8 cellular contexts compared by ENCODE assay signal in the genomic region with DNA sequence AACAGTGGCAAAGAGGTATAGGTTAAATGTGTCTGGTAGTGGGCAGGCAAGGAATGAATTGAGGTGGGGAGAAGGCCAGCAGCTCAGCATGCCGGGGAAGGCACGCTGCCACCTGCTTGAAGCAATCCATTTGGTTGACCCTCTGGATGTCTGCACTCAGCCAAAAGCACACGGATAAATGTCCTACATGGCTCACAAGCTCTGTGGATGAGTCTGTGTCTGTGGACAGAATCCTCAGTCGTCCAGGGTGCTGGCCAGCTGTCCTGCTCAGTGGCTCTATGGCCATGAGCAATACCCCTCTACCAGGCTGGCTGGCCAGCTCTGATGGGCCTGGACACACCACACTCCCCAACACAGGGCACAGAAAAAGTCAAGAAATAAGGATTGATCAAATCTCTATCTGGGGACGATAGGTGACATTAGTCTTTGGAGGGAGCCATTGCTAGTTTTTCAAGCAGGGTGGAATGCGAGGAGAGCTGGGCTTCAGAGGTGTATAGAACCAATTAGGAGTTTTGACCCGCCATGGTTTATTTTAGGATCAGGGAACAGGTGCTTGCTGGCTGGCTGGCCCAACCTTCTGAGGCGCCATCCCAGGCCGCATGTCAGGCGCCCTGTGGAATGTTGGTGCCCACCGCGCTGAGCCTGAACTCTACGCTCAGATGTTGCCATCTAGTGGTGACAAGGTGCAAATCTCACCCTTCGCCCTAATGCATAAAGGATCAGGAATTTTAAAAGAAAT.
DNase-seq lines count a peak whose midpoint lies in the region; ATAC-seq, FAIRE-seq and TF ChIP-seq lines count a peak whose summit lies in the region.

No MANE protein-coding gene starts in this region.

- CTCF ChIA-PET in BJ (lab: Yijun Ruan, JAX), result interaction anchor here (0.5 to 7.2 kb wide), 18 partner anchors 11 to 1197 kb away, joined by 3 to 72 read pairs (median 3); partner anchors contain the start of gene IGFBP3

- no peaks in the 10 kb centered on the region for H3K27me3 ChIP-seq in BJ (ENCODE audit: control insufficient read depth, insufficient read depth, low read length)
- H3K27me3 ChIP-seq in small intestine (ENCODE audit: control insufficient read depth in 2 of 2, insufficient read depth in 2 of 2, low read length in 2 of 2), result no peaks in the 10 kb centered on the region

- H3K4me3 ChIP-seq in BJ (ENCODE audit: low read depth, low read length), result no peak overlapping the region
- H3K4me3 ChIP-seq in small intestine (ENCODE audit: low read depth in 1 of 2, low read length in 2 of 2), result no peak overlapping the region

- peak; percentile 84 for TF ChIP-seq CTCF in BJ (IDR thresholded peaks at IDR 0.05; ENCODE audit: insufficient read depth, low read depth, low read length)
- peak; percentile 72 for TF ChIP-seq CTCF in GM12874 (IDR thresholded peaks at IDR 0.05; ENCODE audit: insufficient read depth, low read depth, low read length)

- no peak overlapping the region for H3K27ac ChIP-seq in small intestine (ENCODE audit: low read depth in 1 of 2, low read length in 1 of 2)

- H3K9me3 ChIP-seq in small intestine (ENCODE audit: control insufficient read depth, low read depth), result no peaks in the 10 kb centered on the region

- DNase-seq in BJ (ENCODE audit: low read depth) (no peak), NCI-H510A (lab: John Stamatoyannopoulos, UW) (peak; percentile 2), astrocyte of the hippocampus (ENCODE audit: low read depth, low spot score) (peak; percentile 87), hippocampal formation (lab: John Stamatoyannopoulos, UW) (peak; percentile 42 to 43), small intestine (peak; percentile 30), activated gamma-delta T cell (lab: John Stamatoyannopoulos, UW) (no peak)

- POLR2A ChIA-PET in BJ (lab: Charles Lee), result interaction anchor here (0.6 kb wide), 1 partner anchor 155 kb away, joined by 4 read pairs; no protein-coding TSS in a partner anchor

- H3K4me1 ChIP-seq in small intestine (ENCODE audit: control insufficient read depth in 2 of 2, insufficient read depth in 1 of 2, low read depth in 1 of 2, low read length in 1 of 2), result no peaks in the 10 kb centered on the region

- no peak for FAIRE-seq in small intestine (lab: Jason Lieb, UNC)

- ATAC-seq in HG02885 (IDR thresholded peaks at IDR 0.05; ENCODE audit: poor library complexity, unreplicated experiment), result peak; percentile 82

- 37 to 42% (median 41%) methylated on average over 14 of the region's 14 CpGs for WGBS in small intestine, 3 donors

- H3K36me3 ChIP-seq in BJ (ENCODE audit: control insufficient read depth, insufficient read depth, low read length) (no peaks in the 10 kb centered on the region), small intestine (ENCODE audit: control insufficient read depth in 2 of 2, insufficient read depth in 2 of 2, low read length in 2 of 2) (no peaks in the 10 kb centered on the region)

Comparison
In these comparisons a context has a peak if more than half of its experiments do, and no peak if none do; other contexts are left out.
1. DNase-seq: peak in NCI-H510A (single experiment), astrocyte of the hippocampus (single experiment), hippocampal formation (2 of 2) and small intestine (single experiment); none in BJ (single experiment) and activated gamma-delta T cell (single experiment).